In the genomic region with DNA sequence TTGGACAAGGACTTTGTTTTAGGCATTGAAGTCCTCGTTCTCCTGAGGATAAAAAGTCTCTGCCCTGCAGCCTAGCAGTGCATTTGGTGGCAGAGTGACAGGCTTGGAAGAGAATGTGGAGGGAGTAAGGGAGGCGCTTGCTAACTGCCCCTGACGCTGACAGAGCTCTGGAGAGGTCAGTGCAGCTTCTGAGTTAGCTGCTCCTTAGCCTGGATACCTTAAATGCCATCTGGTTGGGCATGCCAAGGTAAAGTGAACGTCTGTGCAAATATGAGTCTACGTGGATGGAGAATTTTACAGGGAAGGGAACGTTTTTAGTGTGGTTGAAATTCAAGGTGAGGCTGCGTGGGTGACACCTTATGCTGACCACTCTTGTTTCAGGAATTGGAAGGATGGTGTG, we compare ENCODE assay signal across 19 cellular contexts. TPM values are rescaled to one million over a fixed set of nuclear protein-coding genes. Genes with fewer than 3 reads are reported as not detected.
DNase-seq lines count a peak whose midpoint lies in the region; ATAC-seq, FAIRE-seq and TF ChIP-seq lines count a peak whose summit lies in the region.
"Had no signal": no experiment of that assay in that cellular context is flagged by ENCODE, and none has a peak within 500 bp of the region (broad histone marks: within the 10 kb centered on the region; RNA-seq: fewer than 3 reads in every experiment).

No MANE protein-coding gene starts in this region.

- H2BK12ac ChIP-seq in H1 (ENCODE audit: low read depth, low read length) (peak overlapping the region; percentile 31; the same call in 1 of the 2 replicates), trophoblast cell (ENCODE audit: low read length) (no peak overlapping the region)

- H3K79me1 ChIP-seq in H1 (ENCODE audit: low read depth, low read length), result no peaks in the 10 kb centered on the region
- H3K79me1 ChIP-seq in trophoblast cell (ENCODE audit: low read length), result no peaks in the 10 kb centered on the region

- CTCF ChIA-PET in H1 (lab: Charles Lee; ENCODE audit: partially characterized antibody), result interaction anchor here (0.8 to 1.4 kb wide), 3 partner anchors 15 to 28 kb away, joined by 3 read pairs; no protein-coding TSS in a partner anchor

- no peaks in the 10 kb centered on the region for H3K27me3 ChIP-seq in CD4-positive, CD25-positive, alpha-beta regulatory T cell (ENCODE audit: control insufficient read depth, insufficient read depth, low read length)
- H3K27me3 ChIP-seq in H1 (replicated peaks in 1 of 4; ENCODE audit: control insufficient read depth in 3 of 4, extremely low read depth in 1 of 4, insufficient read depth in 3 of 4, low read length in 3 of 4) (no peaks in the 10 kb centered on the region), trophoblast cell (ENCODE audit: insufficient read depth, low read length) (no peaks in the 10 kb centered on the region)
- H3K27me3 ChIP-seq: left lung, upper lobe of left lung had no signal

- H2BK15ac ChIP-seq in H1 (ENCODE audit: low read length), result no peak overlapping the region

- H3K27ac Mint-ChIP-seq in CD4-positive, CD25-positive, alpha-beta regulatory T cell, result no peak overlapping the region
- no peak overlapping the region for H3K27ac Mint-ChIP-seq in natural killer cell
- H3K27ac Mint-ChIP-seq: activated naive CD8-positive, alpha-beta T cell treated with anti-CD3 and anti-CD28 coated beads, Interleukin-2, amount 50 U/mL, for 24 hours; activated T-helper 2 cell treated with anti-CD3 and anti-CD28 coated beads, Interferon-gamma antibody, Interleukin-2, Interleukin-4, amounts not matched to agents 10 μg/mL and 5 μg/mL and 100 μg/mL, durations not matched to agents 14 hours and 24 hours and 36 hours had no signal

- peak overlapping the region; percentile 44 for H3K27ac ChIP-seq in CD4-positive, CD25-positive, alpha-beta regulatory T cell (ENCODE audit: insufficient read depth, low read length, poor library complexity, severe bottlenecking)
- H3K27ac ChIP-seq in H1 (ENCODE audit: low read depth, low read length) (no peak overlapping the region), trophoblast cell (ENCODE audit: low read depth, low read length) (no peak overlapping the region)

- no peak for ATAC-seq in CD4-positive, CD25-positive, alpha-beta regulatory T cell (ENCODE audit: low read depth in 2 of 2)
- ATAC-seq in natural killer cell (no peak), HG03342 (IDR thresholded peaks at IDR 0.05; ENCODE audit: unreplicated experiment) (no peak)
- ATAC-seq: activated naive CD8-positive, alpha-beta T cell treated with anti-CD3 and anti-CD28 coated beads, Interleukin-2, amount 50 U/mL, for 24 hours; left lung had no signal

- H3K36me3 ChIP-seq in CD4-positive, CD25-positive, alpha-beta regulatory T cell (ENCODE audit: control insufficient read depth, insufficient read depth, low read length), result no peaks in the 10 kb centered on the region
- no peaks in the 10 kb centered on the region for H3K36me3 ChIP-seq in H1 (ENCODE audit: control insufficient read depth in 2 of 4, insufficient read depth in 4 of 4, low read length in 3 of 4)
- H3K36me3 ChIP-seq in trophoblast cell (ENCODE audit: control insufficient read depth in 1 of 2, insufficient read depth in 2 of 2, low read length in 2 of 2), result no peaks in the 10 kb centered on the region
- H3K36me3 ChIP-seq: left lung had no signal

- H3K4me1 ChIP-seq in CD4-positive, CD25-positive, alpha-beta regulatory T cell (ENCODE audit: control insufficient read depth, insufficient read depth, low read length, poor library complexity, severe bottlenecking), result peaks cover 75% of the 10 kb centered on the region
- peaks cover 0 to 5% (median 0%) of the 10 kb centered on the region in 4 experiments; a peak in 2 of 7 replicates for H3K4me1 ChIP-seq in H1 (replicated peaks in 1 of 4; ENCODE audit: control insufficient read depth in 3 of 4, insufficient read depth in 4 of 4, low read length in 3 of 4)
- peaks cover 8% of the 10 kb centered on the region in 2 experiments for H3K4me1 ChIP-seq in trophoblast cell (ENCODE audit: control insufficient read depth in 1 of 2, insufficient read depth in 2 of 2, low read length in 2 of 2)

- TF ChIP-seq CTCF in H1 (IDR thresholded peaks at IDR 0.05; ENCODE audit: control extremely low read depth in 1 of 3, insufficient read depth in 1 of 3, low read depth in 1 of 3, low read length in 3 of 3) (no peak), natural killer cell (IDR thresholded peaks at IDR 0.05) (no peak)

- H4K91ac ChIP-seq in H1 (replicated peaks; ENCODE audit: insufficient read length, low read length) (no peak overlapping the region), trophoblast cell (ENCODE audit: low read depth, low read length) (no peak overlapping the region)

- TF ChIP-seq POLR2A in H1 (IDR thresholded peaks at IDR 0.05; ENCODE audit: control extremely low read depth in 1 of 2, low read depth in 2 of 2, low read length in 2 of 2), result no peak

- H2AFZ ChIP-seq in H1 (ENCODE audit: low read length) (no peak overlapping the region), trophoblast cell (ENCODE audit: insufficient read depth, low read length, poor library complexity) (no peak overlapping the region)

- FAIRE-seq in H1 (lab: Jason Lieb, UNC), result no peak
- FAIRE-seq: endometrium, H54 had no signal

- DNase-seq in CD4-positive, CD25-positive, alpha-beta regulatory T cell, result no peak
- peak; percentile 72 for DNase-seq in NCI-H69 (lab: John Stamatoyannopoulos, UW)
- no peak for DNase-seq in H1 (ENCODE audit: low read depth in 1 of 2, low spot score in 2 of 2)
- peak in 1 of 2 donors; percentile 13 for DNase-seq in trophoblast cell
- no peak for DNase-seq in natural killer cell
- no peak for DNase-seq in T-helper 1 cell
- DNase-seq in mucosa of gallbladder (ENCODE audit: low spot score), result no peak
- DNase-seq: activated CD4-positive, CD25-positive, alpha-beta regulatory T cell treated with anti-CD3 and anti-CD28 coated beads, Interleukin-2, amount 50 U/mL, for 72 hours; activated naive CD8-positive, alpha-beta T cell treated with anti-CD3 and anti-CD28 coated beads, Interleukin-2, amount 50 U/mL, for 24 hours; DMS 273 treated with DMSO at 0.1 percent for 48 hours; left lung; NCI-H1694; NCI-H2227 treated with DMSO at 0.1 percent for 48 hours; stimulated activated CD4-positive, alpha-beta T cell treated with anti-CD3 and anti-CD28 coated beads, Interleukin-12 subunit alpha, Interleukin-12 subunit beta, amount 100 ng/mL, for 4 hours; upper lobe of left lung had no signal

- H3K18ac ChIP-seq in H1 (ENCODE audit: extremely low read depth, low read length), result no peak overlapping the region
- H3K18ac ChIP-seq in trophoblast cell (ENCODE audit: low read length), result peak overlapping the region; percentile 71

- no peak overlapping the region for H4K12ac ChIP-seq in trophoblast cell (ENCODE audit: low read depth, low read length)

- no peak overlapping the region for H3K4me3 Mint-ChIP-seq in CD4-positive, CD25-positive, alpha-beta regulatory T cell
- no peak overlapping the region for H3K4me3 Mint-ChIP-seq in natural killer cell
- H3K4me3 Mint-ChIP-seq: activated naive CD8-positive, alpha-beta T cell treated with anti-CD3 and anti-CD28 coated beads, Interleukin-2, amount 50 U/mL, for 24 hours had no signal

- H3K56ac ChIP-seq in H1 (replicated peaks; ENCODE audit: insufficient read length, low read depth, low read length), result no peak overlapping the region

- H4K8ac ChIP-seq in H1 (ENCODE audit: extremely low read depth, insufficient read depth, low read length) (no peak overlapping the region), trophoblast cell (ENCODE audit: low read depth, low read length) (no peak overlapping the region)

- peaks cover 0 to 2% (median 0%) of the 10 kb centered on the region in 7 donors for H3K9me3 Mint-ChIP-seq in CD4-positive, CD25-positive, alpha-beta regulatory T cell
- no peaks in the 10 kb centered on the region for H3K9me3 Mint-ChIP-seq in natural killer cell
- H3K9me3 Mint-ChIP-seq: activated naive CD8-positive, alpha-beta T cell treated with anti-CD3 and anti-CD28 coated beads, Interleukin-2, amount 50 U/mL, for 24 hours; activated T-helper 2 cell treated with anti-CD3 and anti-CD28 coated beads, Interferon-gamma antibody, Interleukin-2, Interleukin-4, amounts not matched to agents 10 μg/mL and 5 μg/mL and 100 μg/mL, durations not matched to agents 14 hours and 24 hours and 36 hours had no signal

- no peak overlapping the region for H3K4me2 ChIP-seq in H1 (ENCODE audit: insufficient read depth in 1 of 2, low read depth in 2 of 2, low read length in 2 of 2)
- H3K4me2 ChIP-seq in trophoblast cell (ENCODE audit: low read length), result no peak overlapping the region

- POLR2A ChIA-PET in H1 (lab: Charles Lee; ENCODE audit: partially characterized antibody), result no interaction called here

- H3K4ac ChIP-seq in H1 (replicated peaks; ENCODE audit: insufficient read length, low read depth, low read length) (no peak overlapping the region), trophoblast cell (ENCODE audit: low read depth, low read length) (no peak overlapping the region)

- H3K36me3 Mint-ChIP-seq in CD4-positive, CD25-positive, alpha-beta regulatory T cell, result peaks cover 11% of the 10 kb centered on the region
- no peaks in the 10 kb centered on the region for H3K36me3 Mint-ChIP-seq in natural killer cell

- no peak overlapping the region for H3K4me3 ChIP-seq in CD4-positive, CD25-positive, alpha-beta regulatory T cell (ENCODE audit: low read depth, low read length)
- H3K4me3 ChIP-seq in H1 (ENCODE audit: extremely low read depth in 1 of 4, insufficient read depth in 2 of 4, low read depth in 3 of 4, low read length in 4 of 4) (no peak overlapping the region), trophoblast cell (ENCODE audit: low read depth, low read length) (no peak overlapping the region)
- H3K4me3 ChIP-seq: left lung, upper lobe of left lung had no signal

- no peaks in the 10 kb centered on the region for H3K9me3 ChIP-seq in CD4-positive, CD25-positive, alpha-beta regulatory T cell (ENCODE audit: control insufficient read depth in 2 of 2, low read length in 2 of 2)
- H3K9me3 ChIP-seq in H1 (ENCODE audit: insufficient read depth in 2 of 2, low read depth in 1 of 2, low read length in 1 of 2) (no peaks in the 10 kb centered on the region), trophoblast cell (ENCODE audit: insufficient read depth, low read depth, low read length) (peaks cover 2% of the 10 kb centered on the region)
- H3K9me3 ChIP-seq: left lung, upper lobe of left lung had no signal

- intact Hi-C loops in natural killer cell (cut with micrococcal nuclease), result no loop called here

- WGBS in H1 (ENCODE audit: extremely low coverage in 1 of 2, insufficient coverage in 1 of 2, insufficient read length in 1 of 2, insufficient replicate concordance in 2 of 2, low coverage in 1 of 2, low lambda C conversion rate in 2 of 2, missing lambda C conversion rate in 1 of 2), 2 experiments, result 76% methylated on average over 7 of the region's 7 CpGs; no CpG with 5 or more reads in 1 of the 2 experiments
- WGBS in trophoblast cell (ENCODE audit: extremely low coverage, insufficient coverage, insufficient read length), result no CpG with 5 or more reads among the region's 7 CpGs

- H3K14ac ChIP-seq in H1 (ENCODE audit: insufficient read length) (no peak overlapping the region), trophoblast cell (ENCODE audit: low read length) (no peak overlapping the region)

- TF ChIP-seq RAD21 in H1 (IDR thresholded peaks at IDR 0.05 in 1 of 2, conservative IDR thresholded peaks at IDR 0.05 in 1 of 2; ENCODE audit: low read depth in 2 of 2, low read length in 2 of 2), result no peak

- no peak overlapping the region for H2AK5ac ChIP-seq in H1 (ENCODE audit: low read depth, low read length)
- H2AK5ac ChIP-seq in trophoblast cell (ENCODE audit: low read length), result no peak overlapping the region

- H2BK20ac ChIP-seq in H1 (ENCODE audit: low read length), result no peak overlapping the region

- no peaks in the 10 kb centered on the region for H3K27me3 Mint-ChIP-seq in CD4-positive, CD25-positive, alpha-beta regulatory T cell
- no peaks in the 10 kb centered on the region for H3K27me3 Mint-ChIP-seq in natural killer cell (ENCODE audit: low read depth in 2 of 2)
- H3K27me3 Mint-ChIP-seq: activated naive CD8-positive, alpha-beta T cell treated with anti-CD3 and anti-CD28 coated beads, Interleukin-2, amount 50 U/mL, for 24 hours had no signal

- H3K4me1 Mint-ChIP-seq in CD4-positive, CD25-positive, alpha-beta regulatory T cell, result peaks cover 33 to 65% (median 45%) of the 10 kb centered on the region in 4 donors
- peaks cover 45 to 49% of the 10 kb centered on the region in 2 donors for H3K4me1 Mint-ChIP-seq in natural killer cell

- H3K79me2 ChIP-seq in H1 (ENCODE audit: control insufficient read depth in 1 of 2, insufficient read depth in 2 of 2, low read length in 2 of 2) (peaks cover 0 to 43% of the 10 kb centered on the region in 2 experiments; a peak in 2 of 4 replicates), trophoblast cell (ENCODE audit: control insufficient read depth, insufficient read depth, low read length, poor library complexity) (peaks cover 3% of the 10 kb centered on the region)

- no peak for TF ChIP-seq EP300 in H1 (IDR thresholded peaks at IDR 0.05; ENCODE audit: borderline replicate concordance in 1 of 2, low read depth in 2 of 2, low read length in 2 of 2)

- H3K23ac ChIP-seq in H1 (ENCODE audit: insufficient read length) (no peak overlapping the region), trophoblast cell (ENCODE audit: low read length) (no peak overlapping the region)

- no peak overlapping the region for H3K9ac ChIP-seq in H1 (replicated peaks in 1 of 4; ENCODE audit: extremely low read depth in 1 of 4, low read depth in 3 of 4, low read length in 3 of 4)
- no peak overlapping the region for H3K9ac ChIP-seq in trophoblast cell (ENCODE audit: low read length)

- H3K23me2 ChIP-seq in H1 (ENCODE audit: low read depth, low read length), result no peaks in the 10 kb centered on the region

- no peak overlapping the region for H4K5ac ChIP-seq in H1 (ENCODE audit: insufficient read length, low read depth, low read length)

- peaks cover 3 to 4% of the 10 kb centered on the region in 2 experiments for H4K20me1 ChIP-seq in H1 (replicated peaks in 1 of 2; ENCODE audit: control insufficient read depth in 1 of 2, insufficient read depth in 2 of 2, low read length in 2 of 2)

- H2BK5ac ChIP-seq in H1 (ENCODE audit: low read depth, low read length) (no peak overlapping the region), trophoblast cell (ENCODE audit: low read depth, low read length, poor library complexity) (no peak overlapping the region)

- H2BK120ac ChIP-seq in H1 (replicated peaks; ENCODE audit: low read depth, low read length), result no peak overlapping the region
- H2BK120ac ChIP-seq in trophoblast cell (ENCODE audit: insufficient read depth, low read length, poor library complexity), result no peak overlapping the region

RNA-seq across cellular contexts. Expression of a gene that starts 44.4 kb away (rescaled TPM):
- total RNA-seq in CD4-positive, CD25-positive, alpha-beta regulatory T cell, result 143 TPM
- polyA plus RNA-seq in CD4-positive, CD25-positive, alpha-beta regulatory T cell, result 10 to 100 TPM; 13.2 to 20.8 (median 20.2) TPM
- 74.4 TPM in 2 replicates for total RNA-seq in H1 (2021; fragmentation: NEBNext Ultra II Directional; extraction: Animal tissue kit (Norgen Biotek cat#: 25700))
- 27.2 and 42.7 TPM in 2 replicates for polyA plus RNA-seq in H1 (2011; rRNA removed)
- polyA plus RNA-seq in H1 (2011; cell fraction: cytosol; rRNA removed), result 18.7 TPM
- 73.2 TPM for polyA plus RNA-seq in H1 (2011; cell fraction: nucleus; rRNA removed)
- polyA plus RNA-seq in H1 (2012, experiment 1 of 2), result 40.4 to 51.0 TPM (median 49.2 TPM) in 4 replicates
- polyA plus RNA-seq in H1 (2012, experiment 2 of 2), result 8.8 TPM
- polyA plus RNA-seq in H1 (2013, experiment 1 of 2), result 63.8 TPM
- polyA plus RNA-seq in H1 (2013, experiment 2 of 2), result 57.5 TPM
- polyA minus RNA-seq in H1 (2011; rRNA and poly(A)+ RNA removed), result 23.0 and 24.1 TPM in 2 replicates
- 30.6 TPM for polyA minus RNA-seq in H1 (2011; cell fraction: cytosol; rRNA and poly(A)+ RNA removed)
- polyA minus RNA-seq in H1 (2011; cell fraction: nucleus; rRNA and poly(A)+ RNA removed), result 45.3 TPM
- polyA plus RNA-seq in trophoblast cell (2013), result 71.4 and 71.6 TPM in 2 replicates
- total RNA-seq in natural killer cell (100 to 1,000 TPM; 129 to 160 (median 129) TPM), mucosa of gallbladder (71.2 TPM)
